In the genomic region with DNA sequence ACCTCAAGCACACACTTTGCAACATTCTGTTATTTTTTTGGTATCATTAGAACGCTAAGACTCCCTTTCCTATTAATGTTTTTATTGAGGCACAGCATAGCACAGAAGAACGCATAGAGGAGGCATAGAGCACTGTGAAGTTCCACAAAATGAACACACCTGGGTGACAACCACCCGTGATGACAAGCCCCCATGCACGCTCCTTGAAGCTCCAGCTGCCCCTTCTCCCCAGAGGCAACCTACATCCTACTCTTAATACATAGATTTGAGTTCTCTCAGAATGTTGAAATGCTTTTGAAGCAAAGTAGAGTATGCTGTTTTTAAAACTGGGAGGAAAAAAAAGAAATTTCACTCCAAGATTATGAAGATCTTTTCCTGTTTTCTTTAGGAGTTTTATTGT, we compare ENCODE assay signal across 29 cellular contexts.
"Had no signal": no experiment of that assay in that cellular context is flagged by ENCODE, and none has a peak within 500 bp of the region (broad histone marks: within the 10 kb centered on the region; RNA-seq: fewer than 3 reads in every experiment).

No MANE protein-coding gene starts in this region.

- H3K4me3 ChIP-seq: neural progenitor cell, ovary, psoas muscle, right lobe of liver, sigmoid colon, suprapubic skin, testis, tibial artery, transverse colon, upper lobe of right lung, uterus had no signal

- H3K9ac ChIP-seq: neural progenitor cell, parathyroid adenoma had no signal

- ATAC-seq: naive thymus-derived CD8-positive, alpha-beta T cell; natural killer cell treated with Interleukin-12 subunit alpha and Interleukin-12 subunit beta and Interleukin-15 and Interleukin-18, amount 100 ng/mL, for 72 hours; psoas muscle; right cardiac atrium; right lobe of liver; stimulated activated effector memory CD8-positive, alpha-beta T cell treated with anti-CD3 and anti-CD28 coated beads, Interleukin-12 subunit alpha, Interleukin-12 subunit beta, amount 100 ng/mL, for 72 hours; stimulated activated naive CD8-positive, alpha-beta T cell treated with anti-CD3 and anti-CD28 coated beads, Interleukin-15, amount 100 ng/mL, for 72 hours; stimulated activated naive CD8-positive, alpha-beta T cell treated with anti-CD3 and anti-CD28 coated beads, Interleukin-15, Interleukin-2, amounts not matched to agents 100 U/mL and 50 U/mL, for 24 hours; upper lobe of right lung had no signal

- DNase-seq: occipital lobe; ovary; posterior cingulate gyrus; psoas muscle; right cardiac atrium; right lobe of liver; sigmoid colon; small intestine; stimulated activated CD4-positive, alpha-beta T cell treated with anti-CD3 and anti-CD28 coated beads, Interleukin-15, amount 100 ng/mL, for 24 hours; stimulated activated CD4-positive, alpha-beta T cell treated with anti-CD3 and anti-CD28 coated beads, Interleukin-2, amount 100 ng/mL, for 24 hours; stimulated activated CD4-positive, alpha-beta T cell treated with anti-CD3 and anti-CD28 coated beads, Interleukin-2, amount 100 ng/mL, for 48 hours; stimulated activated CD4-positive, alpha-beta T cell treated with anti-CD3 and anti-CD28 coated beads, Interleukin-4, amount 100 ng/mL, for 24 hours; stimulated activated naive CD4-positive, alpha-beta T cell; stimulated activated naive CD8-positive, alpha-beta T cell treated with anti-CD3 and anti-CD28 coated beads, Interleukin-15, amount 100 ng/mL, for 72 hours; stimulated activated naive CD8-positive, alpha-beta T cell treated with anti-CD3 and anti-CD28 coated beads, Interleukin-15, Interleukin-2, amounts not matched to agents 100 U/mL and 50 U/mL, for 24 hours; substantia nigra; testis; tibial artery; transverse colon; upper lobe of right lung; uterus had no signal

- H2AFZ ChIP-seq: neural progenitor cell, parathyroid adenoma had no signal

- H3K27me3 ChIP-seq: neural progenitor cell, ovary, right lobe of liver, sigmoid colon, suprapubic skin, testis, tibial artery, transverse colon, upper lobe of right lung, uterus had no signal

- H3K9me3 Mint-ChIP-seq: natural killer cell treated with Interleukin-12 subunit alpha and Interleukin-12 subunit beta and Interleukin-15 and Interleukin-18, amount 100 ng/mL, for 72 hours; neural progenitor cell; stimulated activated effector memory CD8-positive, alpha-beta T cell treated with anti-CD3 and anti-CD28 coated beads, Interleukin-12 subunit alpha, Interleukin-12 subunit beta, amount 100 ng/mL, for 72 hours; stimulated activated naive CD8-positive, alpha-beta T cell treated with anti-CD3 and anti-CD28 coated beads, Interleukin-15, amount 100 ng/mL, for 72 hours; type B pancreatic cell had no signal

- H3K27me3 Mint-ChIP-seq: naive thymus-derived CD8-positive, alpha-beta T cell; stimulated activated naive CD8-positive, alpha-beta T cell treated with anti-CD3 and anti-CD28 coated beads, Interleukin-15, amount 100 ng/mL, for 72 hours; type B pancreatic cell had no signal

- H3K4me2 ChIP-seq: neural progenitor cell had no signal

- H3K27ac Mint-ChIP-seq: natural killer cell treated with Interleukin-12 subunit alpha and Interleukin-12 subunit beta and Interleukin-15 and Interleukin-18, amount 100 ng/mL, for 72 hours; neural progenitor cell; progenitor cell of endocrine pancreas; stimulated activated effector memory CD8-positive, alpha-beta T cell treated with anti-CD3 and anti-CD28 coated beads, Interleukin-12 subunit alpha, Interleukin-12 subunit beta, amount 100 ng/mL, for 72 hours; stimulated activated naive CD8-positive, alpha-beta T cell treated with anti-CD3 and anti-CD28 coated beads, Interleukin-15, amount 100 ng/mL, for 72 hours; type B pancreatic cell had no signal

- H3K36me3 ChIP-seq: neural progenitor cell, ovary, right lobe of liver, sigmoid colon, suprapubic skin, tibial artery, transverse colon, upper lobe of right lung, uterus had no signal

- H3K79me2 ChIP-seq: parathyroid adenoma had no signal

- H3K27ac ChIP-seq: neural progenitor cell, ovary, parathyroid adenoma, right lobe of liver, sigmoid colon, suprapubic skin, testis, tibial artery, transverse colon, upper lobe of right lung, uterus had no signal

- H3K4me1 ChIP-seq: neural progenitor cell, parathyroid adenoma, right lobe of liver, testis, uterus had no signal

- H3K36me3 Mint-ChIP-seq: naive thymus-derived CD8-positive, alpha-beta T cell; natural killer cell treated with Interleukin-12 subunit alpha and Interleukin-12 subunit beta and Interleukin-15 and Interleukin-18, amount 100 ng/mL, for 72 hours; neural progenitor cell; stimulated activated effector memory CD8-positive, alpha-beta T cell treated with anti-CD3 and anti-CD28 coated beads, Interleukin-12 subunit alpha, Interleukin-12 subunit beta, amount 100 ng/mL, for 72 hours; type B pancreatic cell had no signal

- H3K4me3 Mint-ChIP-seq: natural killer cell treated with Interleukin-12 subunit alpha and Interleukin-12 subunit beta and Interleukin-15 and Interleukin-18, amount 100 ng/mL, for 72 hours; neural progenitor cell; stimulated activated effector memory CD8-positive, alpha-beta T cell treated with anti-CD3 and anti-CD28 coated beads, Interleukin-12 subunit alpha, Interleukin-12 subunit beta, amount 100 ng/mL, for 72 hours; stimulated activated naive CD8-positive, alpha-beta T cell treated with anti-CD3 and anti-CD28 coated beads, Interleukin-15, amount 100 ng/mL, for 72 hours; type B pancreatic cell had no signal

- H3K9me3 ChIP-seq: ovary, psoas muscle, right lobe of liver, sigmoid colon, suprapubic skin, testis, tibial artery, transverse colon, upper lobe of right lung, uterus had no signal
